Comparison of ENCODE assay signal across 13 cellular contexts in genomic region chr13:113129921-113130750, GRCh38. TPM values are rescaled to one million over a fixed set of nuclear protein-coding genes. Genes with fewer than 3 reads are reported as not detected.
DNase-seq lines count a peak whose midpoint lies in the region; ATAC-seq and TF ChIP-seq lines count a peak whose summit lies in the region.
"Had no signal": no experiment of that assay in that cellular context is flagged by ENCODE, and none has a peak within 500 bp of the region (broad histone marks: within the 10 kb centered on the region; RNA-seq: fewer than 3 reads in every experiment).

No MANE protein-coding gene starts in this region.

- H3K27me3 ChIP-seq in GM23338 (ENCODE audit: insufficient read depth) (no peaks in the 10 kb centered on the region), left ventricle myocardium inferior (ENCODE audit: low read depth) (peaks cover 17% of the 10 kb centered on the region)
- H3K27me3 ChIP-seq: colonic mucosa had no signal

- no peak overlapping the region for H3K4me2 ChIP-seq in GM23338

- H3K9me3 Mint-ChIP-seq in GM23338: no peaks in the 10 kb centered on the region

- no peaks in the 10 kb centered on the region for H3K79me2 ChIP-seq in GM23338 (replicated peaks; ENCODE audit: insufficient read depth)

- no peak for TF ChIP-seq CTCF in GM23338 (conservative IDR thresholded peaks at IDR 0.05; ENCODE audit: low read depth in 2 of 2)
- TF ChIP-seq CTCF in left ventricle myocardium inferior (IDR thresholded peaks at IDR 0.05; ENCODE audit: borderline replicate concordance): no peak

- H3K4me3 ChIP-seq in GM23338 (no peak overlapping the region), left ventricle myocardium inferior (peak overlapping the region; percentile 55), skeletal muscle cell (ENCODE audit: low read depth, low read length) (peak overlapping the region; percentile 31)
- H3K4me3 ChIP-seq: colonic mucosa, prostate gland had no signal

- no peak overlapping the region for H3K4me3 Mint-ChIP-seq in GM23338

- intact Hi-C loops in left ventricle myocardium inferior (cut with micrococcal nuclease): no loop called here

- no peak overlapping the region for H3K27ac Mint-ChIP-seq in GM23338

- 0 out of 2 replicates have a peak overlapping the region, but pooled peaks have one; percentile 90 for H2AFZ ChIP-seq in GM23338

- DNase-seq in GM23338 (ENCODE audit: low spot score) (no peak), amniotic epithelial cell (ENCODE audit: low read depth) (peak; percentile 21), left ventricle myocardium inferior (no peak), skeletal muscle cell (ENCODE audit: low read depth) (no peak), HK-2 (ENCODE audit: unreplicated experiment) (no peak), NCI-H2227 (lab: John Stamatoyannopoulos, UW; ENCODE audit: unreplicated experiment) (no peak)
- DNase-seq: Calu3, colonic mucosa, PC-3 had no signal

- no peaks in the 10 kb centered on the region for H3K36me3 Mint-ChIP-seq in GM23338 (ENCODE audit: low read depth)

- ATAC-seq in GM23338: peak; percentile 45
- ATAC-seq in HG03521 (IDR thresholded peaks at IDR 0.05; ENCODE audit: unreplicated experiment): no peak
- no peak for ATAC-seq in HG02610 (IDR thresholded peaks at IDR 0.05; ENCODE audit: unreplicated experiment)
- ATAC-seq: PC-3 had no signal

- H3K27ac ChIP-seq in GM23338 (ENCODE audit: low read depth) (no peak overlapping the region), left ventricle myocardium inferior (replicated peaks) (no peak overlapping the region)
- H3K27ac ChIP-seq: colonic mucosa, prostate gland had no signal

- no peaks in the 10 kb centered on the region for H3K9me2 ChIP-seq in GM23338 (ENCODE audit: insufficient read depth)

- peaks cover 5% of the 10 kb centered on the region for H3K4me1 Mint-ChIP-seq in GM23338

- no peaks in the 10 kb centered on the region for H3K4me1 ChIP-seq in GM23338 (ENCODE audit: insufficient read depth)
- H3K4me1 ChIP-seq in left ventricle myocardium inferior: peaks cover 5% of the 10 kb centered on the region
- H3K4me1 ChIP-seq: colonic mucosa, prostate gland had no signal

- H3K36me3 ChIP-seq in GM23338 (ENCODE audit: insufficient read depth): no peaks in the 10 kb centered on the region
- H3K36me3 ChIP-seq in left ventricle myocardium inferior: no peaks in the 10 kb centered on the region
- H3K36me3 ChIP-seq: colonic mucosa, prostate gland had no signal

- no peaks in the 10 kb centered on the region for H3F3A ChIP-seq in GM23338 (replicated peaks; ENCODE audit: low read depth)

- no peaks in the 10 kb centered on the region for H3K9me3 ChIP-seq in left ventricle myocardium inferior (replicated peaks)
- H3K9me3 ChIP-seq: colonic mucosa, prostate gland had no signal

- H3K27me3 Mint-ChIP-seq in GM23338 (ENCODE audit: insufficient read depth, low read depth, poor library complexity): peaks cover 8% of the 10 kb centered on the region

- no peaks in the 10 kb centered on the region for H4K20me1 ChIP-seq in GM23338 (replicated peaks; ENCODE audit: insufficient read depth)

TF ChIP-seq in GM23338, 12 proteins besides CTCF, POLR2A, EP300 and RAD21:
- TF ChIP-seq ETS1 (IDR thresholded peaks at IDR 0.05) (no peak), CREB1 (CRISPR knock-in tag; IDR thresholded peaks at IDR 0.05; ENCODE audit: low read depth) (no peak), JUNB (IDR thresholded peaks at IDR 0.05; ENCODE audit: unreplicated experiment) (no peak), ZNF331 (CRISPR knock-in tag; IDR thresholded peaks at IDR 0.05; ENCODE audit: low read depth) (no peak), REST (IDR thresholded peaks at IDR 0.05; ENCODE audit: unreplicated experiment) (no peak), NANOG (IDR thresholded peaks at IDR 0.05; ENCODE audit: borderline replicate concordance) (no peak)

RNA-seq across cellular contexts. Expression of gene F10, which starts 7.5 kb away (rescaled TPM):
- total RNA-seq in GM23338 (2014; rRNA removed; shearing (Covaris generic)): 0.76 and 1.0 TPM in 2 replicates
- polyA plus RNA-seq in GM23338 (2016; fragmentation: Nextera tagmentation; extraction: Ambion mirVana): 1.6 and 1.7 TPM in 2 replicates
- total RNA-seq in left ventricle myocardium inferior: 3.5 TPM
- total RNA-seq: Calu3, PC-3 had no signal

RNA-seq across cellular contexts. Expression of gene F7, which starts 24.5 kb away (rescaled TPM):
- 0.16 and 0.24 TPM in 2 replicates for total RNA-seq in GM23338 (2014; rRNA removed; shearing (Covaris generic))
- polyA plus RNA-seq in GM23338 (2016; fragmentation: Nextera tagmentation; extraction: Ambion mirVana): 0.16 and 0.21 TPM in 2 replicates
- total RNA-seq in left ventricle myocardium inferior: not detected
- total RNA-seq: Calu3, PC-3 had no signal

RNA-seq across cellular contexts. Expression of gene PROZ, which starts 28.3 kb away (rescaled TPM):
- total RNA-seq in GM23338 (2014; rRNA removed; shearing (Covaris generic)): not detected in 2 replicates
- polyA plus RNA-seq in GM23338 (2016; fragmentation: Nextera tagmentation; extraction: Ambion mirVana): 0.21 and 0.53 TPM in 2 replicates
- not detected for total RNA-seq in left ventricle myocardium inferior
- total RNA-seq: Calu3, colonic mucosa, H7, PC-3, prostate gland had no signal
